Comparison of ENCODE assay signal across 1 cellular context in the genomic region with DNA sequence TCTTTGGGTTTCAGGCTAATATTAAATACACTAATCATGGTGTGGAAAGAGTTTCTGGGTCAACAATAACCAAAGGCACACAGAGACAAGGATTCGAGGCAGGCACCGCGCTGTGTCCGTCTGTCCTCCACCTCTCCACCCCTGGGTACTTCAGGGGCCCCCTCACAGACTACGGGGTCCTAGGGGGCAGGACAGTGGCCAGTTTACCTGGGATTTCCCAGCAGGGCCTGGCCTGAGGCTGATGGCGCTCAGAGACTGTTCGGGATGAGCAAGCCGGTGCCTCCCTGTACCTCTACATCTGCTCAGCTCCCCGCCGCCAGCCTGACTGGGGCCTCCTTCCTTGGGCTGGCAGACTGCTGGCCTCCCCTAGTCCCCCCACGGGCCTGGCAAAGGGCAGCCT.
TF ChIP-seq lines count a peak whose summit lies in the region.

No MANE protein-coding gene starts in this region.

TF ChIP-seq in HepG2, 621 proteins besides CTCF, POLR2A, EP300 and RAD21:
- TF ChIP-seq, protein P1, sequence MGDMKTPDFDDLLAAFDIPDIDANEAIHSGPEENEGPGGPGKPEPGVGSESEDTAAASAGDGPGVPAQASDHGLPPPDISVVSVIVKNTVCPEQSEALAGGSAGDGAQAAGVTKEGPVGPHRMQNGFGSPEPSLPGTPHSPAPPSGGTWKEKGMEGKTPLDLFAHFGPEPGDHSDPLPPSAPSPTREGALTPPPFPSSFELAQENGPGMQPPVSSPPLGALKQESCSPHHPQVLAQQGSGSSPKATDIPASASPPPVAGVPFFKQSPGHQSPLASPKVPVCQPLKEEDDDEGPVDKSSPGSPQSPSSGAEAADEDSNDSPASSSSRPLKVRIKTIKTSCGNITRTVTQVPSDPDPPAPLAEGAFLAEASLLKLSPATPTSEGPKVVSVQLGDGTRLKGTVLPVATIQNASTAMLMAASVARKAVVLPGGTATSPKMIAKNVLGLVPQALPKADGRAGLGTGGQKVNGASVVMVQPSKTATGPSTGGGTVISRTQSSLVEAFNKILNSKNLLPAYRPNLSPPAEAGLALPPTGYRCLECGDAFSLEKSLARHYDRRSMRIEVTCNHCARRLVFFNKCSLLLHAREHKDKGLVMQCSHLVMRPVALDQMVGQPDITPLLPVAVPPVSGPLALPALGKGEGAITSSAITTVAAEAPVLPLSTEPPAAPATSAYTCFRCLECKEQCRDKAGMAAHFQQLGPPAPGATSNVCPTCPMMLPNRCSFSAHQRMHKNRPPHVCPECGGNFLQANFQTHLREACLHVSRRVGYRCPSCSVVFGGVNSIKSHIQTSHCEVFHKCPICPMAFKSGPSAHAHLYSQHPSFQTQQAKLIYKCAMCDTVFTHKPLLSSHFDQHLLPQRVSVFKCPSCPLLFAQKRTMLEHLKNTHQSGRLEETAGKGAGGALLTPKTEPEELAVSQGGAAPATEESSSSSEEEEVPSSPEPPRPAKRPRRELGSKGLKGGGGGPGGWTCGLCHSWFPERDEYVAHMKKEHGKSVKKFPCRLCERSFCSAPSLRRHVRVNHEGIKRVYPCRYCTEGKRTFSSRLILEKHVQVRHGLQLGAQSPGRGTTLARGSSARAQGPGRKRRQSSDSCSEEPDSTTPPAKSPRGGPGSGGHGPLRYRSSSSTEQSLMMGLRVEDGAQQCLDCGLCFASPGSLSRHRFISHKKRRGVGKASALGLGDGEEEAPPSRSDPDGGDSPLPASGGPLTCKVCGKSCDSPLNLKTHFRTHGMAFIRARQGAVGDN (CRISPR knock-in tag; IDR thresholded peaks at IDR 0.05), result peak; percentile 27; the same call in 1 of the 2 replicates
- no peak for TF ChIP-seq NBN (conservative IDR thresholded peaks at IDR 0.05)
